ENCODE assay signal across 1 cellular context in the genomic region with DNA sequence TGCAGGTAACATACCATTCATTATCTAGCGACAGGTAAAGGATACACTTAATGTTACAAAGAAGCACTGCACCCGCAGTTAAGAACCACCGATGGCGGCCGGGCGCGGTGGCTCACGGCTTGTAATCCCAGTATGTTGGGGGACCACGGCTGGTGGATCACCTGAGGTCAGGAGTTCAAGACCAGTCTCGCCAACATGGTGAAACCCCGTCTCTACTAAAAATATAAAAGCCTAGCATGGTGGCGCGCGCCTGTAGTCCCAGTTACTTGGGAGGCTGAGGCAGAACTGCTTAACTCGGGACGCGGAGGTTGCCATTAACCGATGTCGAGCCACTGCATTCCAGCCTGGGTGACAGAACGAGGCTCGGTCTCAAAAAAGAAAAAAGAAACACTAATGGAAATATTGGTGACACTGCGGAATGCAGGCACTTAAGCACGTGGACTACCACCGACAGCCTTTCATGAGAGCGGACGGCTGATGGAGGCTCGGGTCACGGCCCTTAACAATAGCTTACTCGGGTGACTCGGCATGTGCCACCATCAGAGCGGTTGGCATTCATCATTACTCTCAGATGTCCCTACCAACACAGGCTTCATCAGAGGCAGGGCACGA.
TF ChIP-seq lines count a peak whose summit lies in the region.

No MANE protein-coding gene starts in this region.

TF ChIP-seq in K562, 482 proteins besides CTCF, POLR2A, EP300 and RAD21 (continued from another document):
- TF ChIP-seq, protein P1, sequence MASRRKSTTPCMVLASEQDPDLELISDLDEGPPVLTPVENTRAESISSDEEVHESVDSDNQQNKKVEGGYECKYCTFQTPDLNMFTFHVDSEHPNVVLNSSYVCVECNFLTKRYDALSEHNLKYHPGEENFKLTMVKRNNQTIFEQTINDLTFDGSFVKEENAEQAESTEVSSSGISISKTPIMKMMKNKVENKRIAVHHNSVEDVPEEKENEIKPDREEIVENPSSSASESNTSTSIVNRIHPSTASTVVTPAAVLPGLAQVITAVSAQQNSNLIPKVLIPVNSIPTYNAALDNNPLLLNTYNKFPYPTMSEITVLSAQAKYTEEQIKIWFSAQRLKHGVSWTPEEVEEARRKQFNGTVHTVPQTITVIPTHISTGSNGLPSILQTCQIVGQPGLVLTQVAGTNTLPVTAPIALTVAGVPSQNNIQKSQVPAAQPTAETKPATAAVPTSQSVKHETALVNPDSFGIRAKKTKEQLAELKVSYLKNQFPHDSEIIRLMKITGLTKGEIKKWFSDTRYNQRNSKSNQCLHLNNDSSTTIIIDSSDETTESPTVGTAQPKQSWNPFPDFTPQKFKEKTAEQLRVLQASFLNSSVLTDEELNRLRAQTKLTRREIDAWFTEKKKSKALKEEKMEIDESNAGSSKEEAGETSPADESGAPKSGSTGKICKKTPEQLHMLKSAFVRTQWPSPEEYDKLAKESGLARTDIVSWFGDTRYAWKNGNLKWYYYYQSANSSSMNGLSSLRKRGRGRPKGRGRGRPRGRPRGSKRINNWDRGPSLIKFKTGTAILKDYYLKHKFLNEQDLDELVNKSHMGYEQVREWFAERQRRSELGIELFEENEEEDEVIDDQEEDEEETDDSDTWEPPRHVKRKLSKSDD (conservative IDR thresholded peaks at IDR 0.05; ENCODE audit: low read length) = no peak
- TF ChIP-seq, protein P2, sequence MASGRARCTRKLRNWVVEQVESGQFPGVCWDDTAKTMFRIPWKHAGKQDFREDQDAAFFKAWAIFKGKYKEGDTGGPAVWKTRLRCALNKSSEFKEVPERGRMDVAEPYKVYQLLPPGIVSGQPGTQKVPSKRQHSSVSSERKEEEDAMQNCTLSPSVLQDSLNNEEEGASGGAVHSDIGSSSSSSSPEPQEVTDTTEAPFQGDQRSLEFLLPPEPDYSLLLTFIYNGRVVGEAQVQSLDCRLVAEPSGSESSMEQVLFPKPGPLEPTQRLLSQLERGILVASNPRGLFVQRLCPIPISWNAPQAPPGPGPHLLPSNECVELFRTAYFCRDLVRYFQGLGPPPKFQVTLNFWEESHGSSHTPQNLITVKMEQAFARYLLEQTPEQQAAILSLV (tag; IDR thresholded peaks at IDR 0.05) = no peak; the same call in 1 of the 2 replicates
- TF ChIP-seq, protein P3, sequence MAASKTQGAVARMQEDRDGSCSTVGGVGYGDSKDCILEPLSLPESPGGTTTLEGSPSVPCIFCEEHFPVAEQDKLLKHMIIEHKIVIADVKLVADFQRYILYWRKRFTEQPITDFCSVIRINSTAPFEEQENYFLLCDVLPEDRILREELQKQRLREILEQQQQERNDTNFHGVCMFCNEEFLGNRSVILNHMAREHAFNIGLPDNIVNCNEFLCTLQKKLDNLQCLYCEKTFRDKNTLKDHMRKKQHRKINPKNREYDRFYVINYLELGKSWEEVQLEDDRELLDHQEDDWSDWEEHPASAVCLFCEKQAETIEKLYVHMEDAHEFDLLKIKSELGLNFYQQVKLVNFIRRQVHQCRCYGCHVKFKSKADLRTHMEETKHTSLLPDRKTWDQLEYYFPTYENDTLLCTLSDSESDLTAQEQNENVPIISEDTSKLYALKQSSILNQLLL (CRISPR knock-in tag; IDR thresholded peaks at IDR 0.05; ENCODE audit: borderline replicate concordance) = no peak
- TF ChIP-seq SPI1 (IDR thresholded peaks at IDR 0.05; ENCODE audit: borderline replicate concordance, low read depth, low read length) = no peak
- no peak for TF ChIP-seq SAP30 (IDR thresholded peaks at IDR 0.05; ENCODE audit: borderline replicate concordance, insufficient read depth, low read depth, low read length, poor library complexity, severe bottlenecking)
- TF ChIP-seq, protein P4, sequence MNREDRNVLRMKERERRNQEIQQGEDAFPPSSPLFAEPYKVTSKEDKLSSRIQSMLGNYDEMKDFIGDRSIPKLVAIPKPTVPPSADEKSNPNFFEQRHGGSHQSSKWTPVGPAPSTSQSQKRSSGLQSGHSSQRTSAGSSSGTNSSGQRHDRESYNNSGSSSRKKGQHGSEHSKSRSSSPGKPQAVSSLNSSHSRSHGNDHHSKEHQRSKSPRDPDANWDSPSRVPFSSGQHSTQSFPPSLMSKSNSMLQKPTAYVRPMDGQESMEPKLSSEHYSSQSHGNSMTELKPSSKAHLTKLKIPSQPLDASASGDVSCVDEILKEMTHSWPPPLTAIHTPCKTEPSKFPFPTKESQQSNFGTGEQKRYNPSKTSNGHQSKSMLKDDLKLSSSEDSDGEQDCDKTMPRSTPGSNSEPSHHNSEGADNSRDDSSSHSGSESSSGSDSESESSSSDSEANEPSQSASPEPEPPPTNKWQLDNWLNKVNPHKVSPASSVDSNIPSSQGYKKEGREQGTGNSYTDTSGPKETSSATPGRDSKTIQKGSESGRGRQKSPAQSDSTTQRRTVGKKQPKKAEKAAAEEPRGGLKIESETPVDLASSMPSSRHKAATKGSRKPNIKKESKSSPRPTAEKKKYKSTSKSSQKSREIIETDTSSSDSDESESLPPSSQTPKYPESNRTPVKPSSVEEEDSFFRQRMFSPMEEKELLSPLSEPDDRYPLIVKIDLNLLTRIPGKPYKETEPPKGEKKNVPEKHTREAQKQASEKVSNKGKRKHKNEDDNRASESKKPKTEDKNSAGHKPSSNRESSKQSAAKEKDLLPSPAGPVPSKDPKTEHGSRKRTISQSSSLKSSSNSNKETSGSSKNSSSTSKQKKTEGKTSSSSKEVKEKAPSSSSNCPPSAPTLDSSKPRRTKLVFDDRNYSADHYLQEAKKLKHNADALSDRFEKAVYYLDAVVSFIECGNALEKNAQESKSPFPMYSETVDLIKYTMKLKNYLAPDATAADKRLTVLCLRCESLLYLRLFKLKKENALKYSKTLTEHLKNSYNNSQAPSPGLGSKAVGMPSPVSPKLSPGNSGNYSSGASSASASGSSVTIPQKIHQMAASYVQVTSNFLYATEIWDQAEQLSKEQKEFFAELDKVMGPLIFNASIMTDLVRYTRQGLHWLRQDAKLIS (CRISPR knock-in tag; IDR thresholded peaks at IDR 0.05) = no peak
- no peak for TF ChIP-seq BCL6 (CRISPR knock-in tag; IDR thresholded peaks at IDR 0.05)
- TF ChIP-seq ZNF766 (CRISPR knock-in tag; conservative IDR thresholded peaks at IDR 0.05) = no peak
- TF ChIP-seq ZNF253 (CRISPR knock-in tag; conservative IDR thresholded peaks at IDR 0.05) = peak; percentile 80
- no peak for TF ChIP-seq FOS (IDR thresholded peaks at IDR 0.05; ENCODE audit: extremely low read depth, insufficient read length)
- 0 out of 2 replicates have a peak, but pooled peaks have one; percentile 10 for TF ChIP-seq HDAC2 (IDR thresholded peaks at IDR 0.05)
- TF ChIP-seq TEAD4 (IDR thresholded peaks at IDR 0.05; ENCODE audit: low read length) = no peak
- TF ChIP-seq TEAD4 (CRISPR knock-in tag; IDR thresholded peaks at IDR 0.05; ENCODE audit: borderline replicate concordance) = peak; percentile 88
- TF ChIP-seq, protein P5, sequence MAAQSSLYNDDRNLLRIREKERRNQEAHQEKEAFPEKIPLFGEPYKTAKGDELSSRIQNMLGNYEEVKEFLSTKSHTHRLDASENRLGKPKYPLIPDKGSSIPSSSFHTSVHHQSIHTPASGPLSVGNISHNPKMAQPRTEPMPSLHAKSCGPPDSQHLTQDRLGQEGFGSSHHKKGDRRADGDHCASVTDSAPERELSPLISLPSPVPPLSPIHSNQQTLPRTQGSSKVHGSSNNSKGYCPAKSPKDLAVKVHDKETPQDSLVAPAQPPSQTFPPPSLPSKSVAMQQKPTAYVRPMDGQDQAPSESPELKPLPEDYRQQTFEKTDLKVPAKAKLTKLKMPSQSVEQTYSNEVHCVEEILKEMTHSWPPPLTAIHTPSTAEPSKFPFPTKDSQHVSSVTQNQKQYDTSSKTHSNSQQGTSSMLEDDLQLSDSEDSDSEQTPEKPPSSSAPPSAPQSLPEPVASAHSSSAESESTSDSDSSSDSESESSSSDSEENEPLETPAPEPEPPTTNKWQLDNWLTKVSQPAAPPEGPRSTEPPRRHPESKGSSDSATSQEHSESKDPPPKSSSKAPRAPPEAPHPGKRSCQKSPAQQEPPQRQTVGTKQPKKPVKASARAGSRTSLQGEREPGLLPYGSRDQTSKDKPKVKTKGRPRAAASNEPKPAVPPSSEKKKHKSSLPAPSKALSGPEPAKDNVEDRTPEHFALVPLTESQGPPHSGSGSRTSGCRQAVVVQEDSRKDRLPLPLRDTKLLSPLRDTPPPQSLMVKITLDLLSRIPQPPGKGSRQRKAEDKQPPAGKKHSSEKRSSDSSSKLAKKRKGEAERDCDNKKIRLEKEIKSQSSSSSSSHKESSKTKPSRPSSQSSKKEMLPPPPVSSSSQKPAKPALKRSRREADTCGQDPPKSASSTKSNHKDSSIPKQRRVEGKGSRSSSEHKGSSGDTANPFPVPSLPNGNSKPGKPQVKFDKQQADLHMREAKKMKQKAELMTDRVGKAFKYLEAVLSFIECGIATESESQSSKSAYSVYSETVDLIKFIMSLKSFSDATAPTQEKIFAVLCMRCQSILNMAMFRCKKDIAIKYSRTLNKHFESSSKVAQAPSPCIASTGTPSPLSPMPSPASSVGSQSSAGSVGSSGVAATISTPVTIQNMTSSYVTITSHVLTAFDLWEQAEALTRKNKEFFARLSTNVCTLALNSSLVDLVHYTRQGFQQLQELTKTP (IDR thresholded peaks at IDR 0.05; ENCODE audit: low read depth in 1 of 2, partially characterized antibody in 2 of 2) = no peak
- no peak for TF ChIP-seq MYC (IDR thresholded peaks at IDR 0.05; ENCODE audit: low read depth, low read length)
- no peak for TF ChIP-seq MYC (CRISPR knock-in tag; IDR thresholded peaks at IDR 0.05; ENCODE audit: borderline replicate concordance, low read depth)
- TF ChIP-seq, protein P6, sequence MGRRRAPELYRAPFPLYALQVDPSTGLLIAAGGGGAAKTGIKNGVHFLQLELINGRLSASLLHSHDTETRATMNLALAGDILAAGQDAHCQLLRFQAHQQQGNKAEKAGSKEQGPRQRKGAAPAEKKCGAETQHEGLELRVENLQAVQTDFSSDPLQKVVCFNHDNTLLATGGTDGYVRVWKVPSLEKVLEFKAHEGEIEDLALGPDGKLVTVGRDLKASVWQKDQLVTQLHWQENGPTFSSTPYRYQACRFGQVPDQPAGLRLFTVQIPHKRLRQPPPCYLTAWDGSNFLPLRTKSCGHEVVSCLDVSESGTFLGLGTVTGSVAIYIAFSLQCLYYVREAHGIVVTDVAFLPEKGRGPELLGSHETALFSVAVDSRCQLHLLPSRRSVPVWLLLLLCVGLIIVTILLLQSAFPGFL (CRISPR knock-in tag; IDR thresholded peaks at IDR 0.05) = 0 out of 2 replicates have a peak, but pooled peaks have one; percentile 97
- no peak for TF ChIP-seq ZNF780A (CRISPR knock-in tag; IDR thresholded peaks at IDR 0.05)
- TF ChIP-seq FOXJ2 (tag; IDR thresholded peaks at IDR 0.05) = no peak
- no peak for TF ChIP-seq SETDB1 (IDR thresholded peaks at IDR 0.05; ENCODE audit: low read length)
- peak; percentile 0; the same call in 1 of the 2 replicates for TF ChIP-seq CBX1 (IDR thresholded peaks at IDR 0.05; ENCODE audit: low read depth)
- peak; percentile 26; the same call in 1 of the 2 replicates for TF ChIP-seq POLR2AphosphoS5 (IDR thresholded peaks at IDR 0.05; ENCODE audit: control insufficient read depth, insufficient read depth, low read depth, low read length)
- TF ChIP-seq TEAD1 (CRISPR knock-in tag; IDR thresholded peaks at IDR 0.05) = peak in 1 of 2 experiments; percentile 93; a peak in 2 of 4 replicates
- 0 out of 2 replicates have a peak, but pooled peaks have one; percentile 51 for TF ChIP-seq MED1 (CRISPR knock-in tag; IDR thresholded peaks at IDR 0.05; ENCODE audit: borderline replicate concordance)
- no peak for TF ChIP-seq JUNB (CRISPR knock-in tag; conservative IDR thresholded peaks at IDR 0.05)
- no peak for TF ChIP-seq LCOR (CRISPR knock-in tag; IDR thresholded peaks at IDR 0.05)
- no peak for TF ChIP-seq FOXK1 (CRISPR knock-in tag; IDR thresholded peaks at IDR 0.05; ENCODE audit: borderline replicate concordance)
- peak; percentile 96 for TF ChIP-seq HNRNPUL1 (IDR thresholded peaks at IDR 0.05; ENCODE audit: low read length)
- no peak for TF ChIP-seq NONO (IDR thresholded peaks at IDR 0.05; ENCODE audit: low read depth in 2 of 2, low read length in 1 of 2)
- no peak for TF ChIP-seq MIER1 (IDR thresholded peaks at IDR 0.05; ENCODE audit: low read depth)
- 0 out of 2 replicates have a peak, but pooled peaks have one; percentile 73 for TF ChIP-seq CBFB (CRISPR knock-in tag; IDR thresholded peaks at IDR 0.05)
